Comparison of ENCODE assay signal across 1 cellular context in the genomic region with DNA sequence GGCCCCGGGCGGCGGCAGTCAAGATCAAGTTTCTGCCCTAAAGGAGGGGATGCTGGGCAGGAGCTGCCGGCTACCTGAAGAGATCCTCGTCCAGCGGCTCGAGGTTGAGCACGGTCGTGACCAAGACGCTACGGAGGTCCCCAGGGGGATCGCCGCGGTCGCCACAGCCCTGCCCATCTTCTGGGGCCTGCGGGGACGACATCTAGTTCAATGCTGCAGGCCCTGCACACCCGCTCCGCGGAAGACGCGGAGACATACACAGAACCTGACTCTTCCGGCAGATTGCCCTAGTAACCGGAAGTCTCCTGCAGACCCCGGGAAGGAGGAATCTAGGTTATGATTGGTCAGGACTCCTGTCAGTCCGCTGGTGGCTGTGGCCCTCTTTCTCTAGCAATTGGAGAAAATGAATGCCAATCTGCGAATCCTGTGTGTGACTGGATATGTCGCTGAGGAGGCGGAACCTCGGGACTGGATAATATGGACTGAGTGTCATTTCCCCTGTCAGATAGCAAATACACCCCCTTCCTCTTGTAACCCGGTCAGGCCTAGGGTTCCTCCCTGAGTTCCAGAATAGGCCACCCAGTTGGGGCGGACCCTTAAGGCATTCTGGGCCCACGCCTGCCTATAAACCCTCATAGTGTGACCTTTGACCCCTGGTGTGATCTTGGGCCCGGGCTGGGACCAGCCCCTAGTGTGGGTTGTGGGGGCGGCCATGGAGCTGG.
TF ChIP-seq lines count a peak whose summit lies in the region.

Gene ACOT8 (minus strand): TSS at position 279 of the 722 bp plus-strand sequence. CDS start 77 bp downstream, at position 202.
Gene ZSWIM3 (plus strand): TSS at position 501 of the 722 bp plus-strand sequence. CDS start 212 bp downstream, at position 713.

TF ChIP-seq in HepG2, 621 proteins besides CTCF, POLR2A, EP300 and RAD21 (continued from another document and continues in another):
- no peak for TF ChIP-seq EHMT2 (IDR thresholded peaks at IDR 0.05; ENCODE audit: borderline replicate concordance, low read depth, low read length)
- peak; percentile 15; the same call in 1 of the 2 replicates for TF ChIP-seq ZNF232 (CRISPR knock-in tag; IDR thresholded peaks at IDR 0.05; ENCODE audit: borderline replicate concordance)
- TF ChIP-seq NCOA2 (CRISPR knock-in tag; IDR thresholded peaks at IDR 0.05) = no peak; the same call in 1 of the 2 replicates
- peak; percentile 89 for TF ChIP-seq ZSCAN9 (CRISPR knock-in tag; IDR thresholded peaks at IDR 0.05; ENCODE audit: borderline replicate concordance)
- TF ChIP-seq NR2F6 (IDR thresholded peaks at IDR 0.05) = peak; percentile 93
- TF ChIP-seq NR2F6 (CRISPR knock-in tag; IDR thresholded peaks at IDR 0.05) = peak; percentile 83
- no peak for TF ChIP-seq ZC3H13 (CRISPR knock-in tag; IDR thresholded peaks at IDR 0.05)
- no peak for TF ChIP-seq TFDP1 (CRISPR knock-in tag; IDR thresholded peaks at IDR 0.05; ENCODE audit: borderline replicate concordance)
- TF ChIP-seq, protein P1, sequence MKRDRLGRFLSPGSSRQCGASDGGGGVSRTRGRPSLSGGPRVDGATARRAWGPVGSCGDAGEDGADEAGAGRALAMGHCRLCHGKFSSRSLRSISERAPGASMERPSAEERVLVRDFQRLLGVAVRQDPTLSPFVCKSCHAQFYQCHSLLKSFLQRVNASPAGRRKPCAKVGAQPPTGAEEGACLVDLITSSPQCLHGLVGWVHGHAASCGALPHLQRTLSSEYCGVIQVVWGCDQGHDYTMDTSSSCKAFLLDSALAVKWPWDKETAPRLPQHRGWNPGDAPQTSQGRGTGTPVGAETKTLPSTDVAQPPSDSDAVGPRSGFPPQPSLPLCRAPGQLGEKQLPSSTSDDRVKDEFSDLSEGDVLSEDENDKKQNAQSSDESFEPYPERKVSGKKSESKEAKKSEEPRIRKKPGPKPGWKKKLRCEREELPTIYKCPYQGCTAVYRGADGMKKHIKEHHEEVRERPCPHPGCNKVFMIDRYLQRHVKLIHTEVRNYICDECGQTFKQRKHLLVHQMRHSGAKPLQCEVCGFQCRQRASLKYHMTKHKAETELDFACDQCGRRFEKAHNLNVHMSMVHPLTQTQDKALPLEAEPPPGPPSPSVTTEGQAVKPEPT (CRISPR knock-in tag; IDR thresholded peaks at IDR 0.05; ENCODE audit: low read depth) = no peak
- no peak for TF ChIP-seq ZSCAN22 (CRISPR knock-in tag; IDR thresholded peaks at IDR 0.05)
- TF ChIP-seq ZNF430 (CRISPR knock-in tag; IDR thresholded peaks at IDR 0.05) = peak; percentile 95
- peak; percentile 90 for TF ChIP-seq ELF3 (CRISPR knock-in tag; IDR thresholded peaks at IDR 0.05)
- TF ChIP-seq ATF4 (CRISPR knock-in tag; IDR thresholded peaks at IDR 0.05) = no peak
- TF ChIP-seq E2F5 (CRISPR knock-in tag; conservative IDR thresholded peaks at IDR 0.05) = no peak
- TF ChIP-seq NONO (IDR thresholded peaks at IDR 0.05) = no peak
- TF ChIP-seq NONO (CRISPR knock-in tag; conservative IDR thresholded peaks at IDR 0.05) = no peak
- TF ChIP-seq HOXA3 (CRISPR knock-in tag; IDR thresholded peaks at IDR 0.05) = peak; percentile 72; the same call in 1 of the 2 replicates
- TF ChIP-seq POLR2AphosphoS2 (IDR thresholded peaks at IDR 0.05; ENCODE audit: low read depth, low read length) = no peak
- TF ChIP-seq, protein P2, sequence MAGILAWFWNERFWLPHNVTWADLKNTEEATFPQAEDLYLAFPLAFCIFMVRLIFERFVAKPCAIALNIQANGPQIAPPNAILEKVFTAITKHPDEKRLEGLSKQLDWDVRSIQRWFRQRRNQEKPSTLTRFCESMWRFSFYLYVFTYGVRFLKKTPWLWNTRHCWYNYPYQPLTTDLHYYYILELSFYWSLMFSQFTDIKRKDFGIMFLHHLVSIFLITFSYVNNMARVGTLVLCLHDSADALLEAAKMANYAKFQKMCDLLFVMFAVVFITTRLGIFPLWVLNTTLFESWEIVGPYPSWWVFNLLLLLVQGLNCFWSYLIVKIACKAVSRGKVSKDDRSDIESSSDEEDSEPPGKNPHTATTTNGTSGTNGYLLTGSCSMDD (CRISPR knock-in tag; IDR thresholded peaks at IDR 0.05) = no peak
- no peak; the same call in 1 of the 2 replicates for TF ChIP-seq ZNF414 (CRISPR knock-in tag; IDR thresholded peaks at IDR 0.05)
- peak; percentile 91 for TF ChIP-seq DNMT1 (CRISPR knock-in tag; IDR thresholded peaks at IDR 0.05)
- no peak for TF ChIP-seq ZBTB3 (CRISPR knock-in tag; IDR thresholded peaks at IDR 0.05; ENCODE audit: borderline replicate concordance, low read depth)
- TF ChIP-seq ZMYM3 (CRISPR knock-in tag; IDR thresholded peaks at IDR 0.05) = no peak; the same call in 1 of the 2 replicates
- TF ChIP-seq GATAD2A (CRISPR knock-in tag; IDR thresholded peaks at IDR 0.05) = no peak
- peak; percentile 100 for TF ChIP-seq NFYC (CRISPR knock-in tag; IDR thresholded peaks at IDR 0.05)
- TF ChIP-seq EZH2 (conservative IDR thresholded peaks at IDR 0.05; ENCODE audit: low read depth, low read length) = no peak
- peak; percentile 49; the same call in 1 of the 2 replicates for TF ChIP-seq HMG20B (CRISPR knock-in tag; conservative IDR thresholded peaks at IDR 0.05)
- no peak for TF ChIP-seq ZNF644 (CRISPR knock-in tag; IDR thresholded peaks at IDR 0.05; ENCODE audit: low read depth)
- TF ChIP-seq, protein P3, sequence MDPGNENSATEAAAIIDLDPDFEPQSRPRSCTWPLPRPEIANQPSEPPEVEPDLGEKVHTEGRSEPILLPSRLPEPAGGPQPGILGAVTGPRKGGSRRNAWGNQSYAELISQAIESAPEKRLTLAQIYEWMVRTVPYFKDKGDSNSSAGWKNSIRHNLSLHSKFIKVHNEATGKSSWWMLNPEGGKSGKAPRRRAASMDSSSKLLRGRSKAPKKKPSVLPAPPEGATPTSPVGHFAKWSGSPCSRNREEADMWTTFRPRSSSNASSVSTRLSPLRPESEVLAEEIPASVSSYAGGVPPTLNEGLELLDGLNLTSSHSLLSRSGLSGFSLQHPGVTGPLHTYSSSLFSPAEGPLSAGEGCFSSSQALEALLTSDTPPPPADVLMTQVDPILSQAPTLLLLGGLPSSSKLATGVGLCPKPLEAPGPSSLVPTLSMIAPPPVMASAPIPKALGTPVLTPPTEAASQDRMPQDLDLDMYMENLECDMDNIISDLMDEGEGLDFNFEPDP (CRISPR knock-in tag; conservative IDR thresholded peaks at IDR 0.05) = no peak
- no peak; the same call in 1 of the 2 replicates for TF ChIP-seq ZNF292 (CRISPR knock-in tag; IDR thresholded peaks at IDR 0.05; ENCODE audit: borderline replicate concordance, low read depth)
- no peak for TF ChIP-seq ZNF10 (CRISPR knock-in tag; IDR thresholded peaks at IDR 0.05; ENCODE audit: borderline replicate concordance, low read depth)
- TF ChIP-seq ZNF687 (CRISPR knock-in tag; IDR thresholded peaks at IDR 0.05) = peak; percentile 90
- TF ChIP-seq IKZF1 (IDR thresholded peaks at IDR 0.05) = no peak
- TF ChIP-seq NFIC (IDR thresholded peaks at IDR 0.05; ENCODE audit: low read length) = peak; percentile 37; the same call in 1 of the 2 replicates
- peak; percentile 95; the same call in 1 of the 2 replicates for TF ChIP-seq ZNF572 (CRISPR knock-in tag; IDR thresholded peaks at IDR 0.05)
- peak; percentile 27 for TF ChIP-seq HIVEP1 (CRISPR knock-in tag; IDR thresholded peaks at IDR 0.05)
- no peak for TF ChIP-seq ZNF781 (CRISPR knock-in tag; IDR thresholded peaks at IDR 0.05; ENCODE audit: borderline replicate concordance, not compliant biosample characterization)
- TF ChIP-seq ZNF160 (CRISPR knock-in tag; IDR thresholded peaks at IDR 0.05) = no peak
- peak; percentile 25; the same call in 1 of the 2 replicates for TF ChIP-seq ZSCAN21 (CRISPR knock-in tag; IDR thresholded peaks at IDR 0.05; ENCODE audit: borderline replicate concordance)
- TF ChIP-seq IRX3 (CRISPR knock-in tag; IDR thresholded peaks at IDR 0.05; ENCODE audit: borderline replicate concordance, low read depth) = peak; percentile 83; the same call in 1 of the 2 replicates
- no peak; the same call in 1 of the 2 replicates for TF ChIP-seq ZNF652 (CRISPR knock-in tag; IDR thresholded peaks at IDR 0.05; ENCODE audit: borderline replicate concordance, low read depth)
- no peak for TF ChIP-seq RBAK (CRISPR knock-in tag; IDR thresholded peaks at IDR 0.05)
- TF ChIP-seq TBX2 (CRISPR knock-in tag; IDR thresholded peaks at IDR 0.05; ENCODE audit: borderline replicate concordance) = peak; percentile 93
- TF ChIP-seq HNF4A (CRISPR knock-in tag; IDR thresholded peaks at IDR 0.05) = peak; percentile 66
